8 cellular contexts compared by ENCODE assay signal in genomic region chr3:49929333-49930240, GRCh38. TPM values are rescaled to one million over a fixed set of nuclear protein-coding genes. Genes with fewer than 3 reads are reported as not detected.
DNase-seq lines count a peak whose midpoint lies in the region; ATAC-seq and TF ChIP-seq lines count a peak whose summit lies in the region.

Gene MON1A (minus strand): TSS chr3:49929811. CDS start chr3:49913346, 16,465 bp downstream.

- H3K36me3 ChIP-seq in SJCRH30 = no peaks in the 10 kb centered on the region
- H3K36me3 ChIP-seq in neuron (ENCODE audit: insufficient read depth, low read length) = no peaks in the 10 kb centered on the region
- H3K36me3 ChIP-seq in subcutaneous abdominal adipose tissue (ENCODE audit: control insufficient read depth in 5 of 5, insufficient read depth in 5 of 5, low read length in 5 of 5) = no peaks in the 10 kb centered on the region

- H3K27me3 ChIP-seq in SJCRH30 = no peaks in the 10 kb centered on the region
- H3K27me3 ChIP-seq in foreskin keratinocyte = no peaks in the 10 kb centered on the region
- H3K27me3 ChIP-seq in neuron (ENCODE audit: insufficient read depth, low read length) = peaks cover under 1% of the 10 kb centered on the region
- no peaks in the 10 kb centered on the region for H3K27me3 ChIP-seq in subcutaneous abdominal adipose tissue (ENCODE audit: control insufficient read depth in 5 of 5, insufficient read depth in 4 of 5, low read length in 5 of 5)

- H3K9ac ChIP-seq in subcutaneous abdominal adipose tissue (ENCODE audit: low read length in 5 of 5) = peak within 1 kb of the TSS; percentile 89 to 98 (median 96)

- peak within 1 kb of the TSS; percentile 75 for H2AFZ ChIP-seq in neuron (ENCODE audit: low read depth, low read length)

- H3K4me1 ChIP-seq in SJCRH30 (peaks cover 6% of the 10 kb centered on the region; the same call in 1 of the 2 replicates), foreskin keratinocyte (peaks cover 5% of the 10 kb centered on the region), neuron (ENCODE audit: insufficient read depth, low read length) (peaks cover 6% of the 10 kb centered on the region), subcutaneous abdominal adipose tissue (ENCODE audit: control insufficient read depth in 5 of 5, insufficient read depth in 5 of 5, low read length in 5 of 5) (peaks cover 3 to 38% (median 31%) of the 10 kb centered on the region in 5 donors)

- H3K27ac ChIP-seq in SJCRH30 (peak within 1 kb of the TSS; percentile 36), foreskin keratinocyte (no peak within 1 kb of the TSS), subcutaneous abdominal adipose tissue (ENCODE audit: low read depth, low read length) (peak within 1 kb of the TSS; percentile 91)

- peak; percentile 32 for TF ChIP-seq CTCF in LNCaP clone FGC (IDR thresholded peaks at IDR 0.05; ENCODE audit: control insufficient read depth, extremely low read depth, insufficient read depth)
- peak; percentile 49 for TF ChIP-seq CTCF in foreskin keratinocyte (conservative IDR thresholded peaks at IDR 0.05)

- DNase-seq in GDM1 (lab: John Stamatoyannopoulos, UW) (peak; percentile 70), H4 (ENCODE audit: low spot score) (peak; percentile 45), LNCaP clone FGC (ENCODE audit: low read depth) (peak; percentile 85), SJCRH30 (peak; percentile 93 to 94), foreskin keratinocyte (peak; percentile 65 to 86)
- DNase-seq in activated gamma-delta T cell treated with anti-CD3 and anti-CD28 coated beads, Interleukin-2, amount 50 U/mL, for 16 hours (ENCODE audit: low read depth) = peak; percentile 80

- peak; percentile 89 for ATAC-seq in foreskin keratinocyte

- peak within 1 kb of the TSS; percentile 65 for H3K4me3 ChIP-seq in LNCaP clone FGC (ENCODE audit: low read depth, low read length)
- H3K4me3 ChIP-seq in SJCRH30 = peak within 1 kb of the TSS; percentile 73
- peak within 1 kb of the TSS; percentile 68 for H3K4me3 ChIP-seq in neuron (ENCODE audit: low read length)
- H3K4me3 ChIP-seq in subcutaneous abdominal adipose tissue (ENCODE audit: low read depth in 1 of 5, low read length in 5 of 5) = peak within 1 kb of the TSS; percentile 81 to 98 (median 93)

- H3K9me3 ChIP-seq in SJCRH30 (replicated peaks) = no peaks in the 10 kb centered on the region
- H3K9me3 ChIP-seq in neuron (ENCODE audit: low read length) = no peaks in the 10 kb centered on the region
- H3K9me3 ChIP-seq in subcutaneous abdominal adipose tissue (ENCODE audit: control insufficient read depth in 5 of 5, low read length in 5 of 5) = no peaks in the 10 kb centered on the region

RNA-seq across cellular contexts. Expression of gene MON1A, which starts in this region (rescaled TPM):
- 3.0 and 3.9 TPM in 2 replicates for total RNA-seq in H4 (2014; rRNA removed; shearing (Covaris generic))
- 5.4 and 6.1 TPM in 2 replicates for total RNA-seq in SJCRH30 (2014; rRNA removed; shearing (Covaris generic))
- 21.3 and 24.2 TPM in 2 replicates for total RNA-seq in foreskin keratinocyte
- 21.9 and 23.1 TPM in 2 replicates for polyA plus RNA-seq in foreskin keratinocyte
